Comparison of ENCODE assay signal across 8 cellular contexts in genomic region chr22:42613869-42614268, GRCh38.
DNase-seq lines count a peak whose midpoint lies in the region; ATAC-seq, FAIRE-seq and TF ChIP-seq lines count a peak whose summit lies in the region.

No MANE protein-coding gene starts in this region.

- H3K36me3 Mint-ChIP-seq in stimulated activated memory B cell treated with anti-CD40 and anti-IgM and Interleukin-4, amounts not matched to agents 10 μg/mL and 1 μg/mL and 100 μg/mL, for 72 hours: peaks cover 11% of the 10 kb centered on the region

- H3K27ac ChIP-seq in C4-2B (peak overlapping the region; percentile 95), HEK293 (ENCODE audit: extremely low read depth, low read depth, low read length) (peak overlapping the region; percentile 86), iPS-20b (ENCODE audit: low read length) (peak overlapping the region; percentile 97)

- H3K4me1 Mint-ChIP-seq in stimulated activated memory B cell treated with anti-CD40 and anti-IgM and Interleukin-4, amounts not matched to agents 10 μg/mL and 1 μg/mL and 100 μg/mL, for 72 hours: peaks cover 58% of the 10 kb centered on the region

- peak; percentile 27 for DNase-seq in activated naive CD4-positive, alpha-beta T cell treated with anti-CD3 and anti-CD28 coated beads, Interleukin-2, amount 50 U/mL, for 16 hours
- DNase-seq in RCC 7860 (ENCODE audit: low spot score) (no peak), cerebellar nuclear complex (lab: John Stamatoyannopoulos, UW) (no peak)

- H3K27me3 ChIP-seq in iPS-20b (ENCODE audit: insufficient read depth, low read length): no peaks in the 10 kb centered on the region

- peak overlapping the region; percentile 97 for H3K4me3 Mint-ChIP-seq in stimulated activated memory B cell treated with anti-CD40 and anti-IgM and Interleukin-4, amounts not matched to agents 10 μg/mL and 1 μg/mL and 100 μg/mL, for 72 hours

- H3K36me3 ChIP-seq in HEK293 (ENCODE audit: control insufficient read depth in 2 of 2, insufficient read depth in 1 of 2, low read length in 2 of 2): peaks cover 12 to 41% of the 10 kb centered on the region in 2 experiments
- H3K36me3 ChIP-seq in iPS-20b (ENCODE audit: insufficient read depth, low read depth, low read length): peaks cover 29% of the 10 kb centered on the region

- H3K4me3 ChIP-seq in HEK293 (ENCODE audit: low read depth, low read length): peak overlapping the region; percentile 90
- H3K4me3 ChIP-seq in iPS-20b (ENCODE audit: low read length): peak overlapping the region; percentile 96

- no peak for TF ChIP-seq CTCF in C4-2B (conservative IDR thresholded peaks at IDR 0.05)
- TF ChIP-seq CTCF in HEK293 (tag by site-specific recombination; IDR thresholded peaks at IDR 0.05): no peak

- no peaks in the 10 kb centered on the region for H3K27me3 Mint-ChIP-seq in stimulated activated memory B cell treated with anti-CD40 and anti-IgM and Interleukin-4, amounts not matched to agents 10 μg/mL and 1 μg/mL and 100 μg/mL, for 72 hours

- POLR2A ChIA-PET in HEK293 (lab: Yijun Ruan, JAX): interaction anchor here (0.8 to 2.7 kb wide), 7 partner anchors 14 to 36 kb away, joined by 3 to 18 read pairs (median 8); partner anchors contain the start of gene CYB5R3

- H3K27ac Mint-ChIP-seq in stimulated activated memory B cell treated with anti-CD40 and anti-IgM and Interleukin-4, amounts not matched to agents 10 μg/mL and 1 μg/mL and 100 μg/mL, for 72 hours: peak overlapping the region; percentile 100

- CTCF ChIA-PET in HEK293 (lab: Yijun Ruan, JAX): interaction anchor here (1.1 to 1.2 kb wide), 2 partner anchors 442 to 656 kb away, joined by 3 to 7 read pairs; no protein-coding TSS in a partner anchor

- H3K9me3 ChIP-seq in HEK293 (ENCODE audit: control insufficient read depth, insufficient read depth, low read depth, low read length): no peaks in the 10 kb centered on the region
- H3K9me3 ChIP-seq in iPS-20b (ENCODE audit: insufficient read depth, low read depth, low read length): no peaks in the 10 kb centered on the region

- H3K9ac ChIP-seq in iPS-20b (ENCODE audit: low read depth, low read length): peak overlapping the region; percentile 88

- no peak for ATAC-seq in stimulated activated memory B cell treated with anti-CD40 and anti-IgM and Interleukin-4, amounts not matched to agents 10 μg/mL and 1 μg/mL and 100 μg/mL, for 72 hours
- no peak for ATAC-seq in HG03521 (IDR thresholded peaks at IDR 0.05; ENCODE audit: unreplicated experiment)

- peaks cover 10% of the 10 kb centered on the region; the same call in 1 of the 2 replicates for H3K4me1 ChIP-seq in HEK293 (ENCODE audit: control insufficient read depth, insufficient read depth, low read length)
- peaks cover 9% of the 10 kb centered on the region for H3K4me1 ChIP-seq in iPS-20b (ENCODE audit: insufficient read depth, low read length)

- H3K9me3 Mint-ChIP-seq in stimulated activated memory B cell treated with anti-CD40 and anti-IgM and Interleukin-4, amounts not matched to agents 10 μg/mL and 1 μg/mL and 100 μg/mL, for 72 hours: no peaks in the 10 kb centered on the region

- no peak for FAIRE-seq in RCC 7860 (lab: Jason Lieb, UNC)

TF ChIP-seq in HEK293, 187 proteins besides CTCF, POLR2A, EP300 and RAD21:
- no peak for TF ChIP-seq ZNF530 (tag by site-specific recombination; IDR thresholded peaks at IDR 0.05; ENCODE audit: low read depth)
- TF ChIP-seq FEZF1 (tag by site-specific recombination; IDR thresholded peaks at IDR 0.05): peak; percentile 96
- TF ChIP-seq ZNF335 (tag by site-specific recombination; conservative IDR thresholded peaks at IDR 0.05): no peak
- TF ChIP-seq ZNF585B (tag by site-specific recombination; IDR thresholded peaks at IDR 0.05): no peak
- 0 out of 2 replicates have a peak, but pooled peaks have one; percentile 5 for TF ChIP-seq ZBTB21 (tag by site-specific recombination; IDR thresholded peaks at IDR 0.05)
- TF ChIP-seq KLF9 (tag by site-specific recombination; IDR thresholded peaks at IDR 0.05; ENCODE audit: low read depth): no peak
- TF ChIP-seq, protein P1, sequence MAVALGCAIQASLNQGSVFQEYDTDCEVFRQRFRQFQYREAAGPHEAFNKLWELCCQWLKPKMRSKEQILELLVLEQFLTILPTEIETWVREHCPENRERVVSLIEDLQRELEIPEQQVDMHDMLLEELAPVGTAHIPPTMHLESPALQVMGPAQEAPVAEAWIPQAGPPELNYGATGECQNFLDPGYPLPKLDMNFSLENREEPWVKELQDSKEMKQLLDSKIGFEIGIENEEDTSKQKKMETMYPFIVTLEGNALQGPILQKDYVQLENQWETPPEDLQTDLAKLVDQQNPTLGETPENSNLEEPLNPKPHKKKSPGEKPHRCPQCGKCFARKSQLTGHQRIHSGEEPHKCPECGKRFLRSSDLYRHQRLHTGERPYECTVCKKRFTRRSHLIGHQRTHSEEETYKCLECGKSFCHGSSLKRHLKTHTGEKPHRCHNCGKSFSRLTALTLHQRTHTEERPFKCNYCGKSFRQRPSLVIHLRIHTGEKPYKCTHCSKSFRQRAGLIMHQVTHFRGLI (tag by site-specific recombination; IDR thresholded peaks at IDR 0.05): peak; percentile 87; the same call in 1 of the 2 replicates
- TF ChIP-seq ZNF518A (tag by site-specific recombination; conservative IDR thresholded peaks at IDR 0.05; ENCODE audit: low read depth): no peak
- no peak for TF ChIP-seq ZNF610 (tag by site-specific recombination; IDR thresholded peaks at IDR 0.05; ENCODE audit: borderline replicate concordance)
- no peak for TF ChIP-seq REST (tag by site-specific recombination; IDR thresholded peaks at IDR 0.05)
